Comparison of ENCODE assay signal across 8 cellular contexts in genomic region chr10:102775201-102775972, GRCh38. TPM values are rescaled to one million over a fixed set of nuclear protein-coding genes. Genes with fewer than 3 reads are reported as not detected.
DNase-seq lines count a peak whose midpoint lies in the region; ATAC-seq and TF ChIP-seq lines count a peak whose summit lies in the region.

No MANE protein-coding gene starts in this region.

- H3K4me1 ChIP-seq in ES-I3 (ENCODE audit: insufficient read depth, low read length) (peaks cover 41% of the 10 kb centered on the region), ascending aorta (peaks cover 26 to 67% of the 10 kb centered on the region in 2 donors)

- DNase-seq in ascending aorta (ENCODE audit: low spot score in 2 of 2) (peak; percentile 48 to 94), iris pigment epithelial cell (ENCODE audit: low read depth) (peak; percentile 58), sciatic nerve (ENCODE audit: low spot score) (peak; percentile 81), DMS153 treated with DMSO at 0.1 percent for 48 hours (lab: John Stamatoyannopoulos, UW; ENCODE audit: unreplicated experiment) (no peak), NCI-H82 treated with DMSO at 0.1 percent for 48 hours (lab: John Stamatoyannopoulos, UW; ENCODE audit: unreplicated experiment) (no peak)

- H3K27me3 ChIP-seq in ascending aorta = no peaks in the 10 kb centered on the region

- H3K4me3 ChIP-seq in ascending aorta = peak overlapping the region; percentile 42 to 63

- H3K36me3 ChIP-seq in ES-I3 (ENCODE audit: insufficient read depth, low read length) (0 out of 2 replicates have a peak, but pooled peaks cover 4% of the 10 kb centered on the region), ascending aorta (no peaks in the 10 kb centered on the region)

- H3K27ac ChIP-seq in ascending aorta = peak overlapping the region; percentile 92 to 95

- ATAC-seq in sciatic nerve = peak; percentile 80
- no peak for ATAC-seq in GM18870 (IDR thresholded peaks at IDR 0.05; ENCODE audit: unreplicated experiment)
- ATAC-seq in HG02763 (IDR thresholded peaks at IDR 0.05; ENCODE audit: unreplicated experiment) = no peak

- H3K9me3 ChIP-seq in ES-I3 (ENCODE audit: control insufficient read depth, insufficient read depth, low read length) = no peaks in the 10 kb centered on the region
- no peaks in the 10 kb centered on the region for H3K9me3 ChIP-seq in ascending aorta

- peak overlapping the region; percentile 39; the same call in 1 of the 2 replicates for H3K9ac ChIP-seq in ES-I3 (ENCODE audit: low read depth, low read length)

- no peak for TF ChIP-seq CTCF in ascending aorta (IDR thresholded peaks at IDR 0.05)

- intact Hi-C loops in ascending aorta (cut with DNase I) (loop anchor here (2.0 kb wide), 1 partner anchor 23 kb away; no protein-coding TSS in a partner anchor), sciatic nerve (cut with DNase I) (no loop called here)

RNA-seq across cellular contexts. Expression of gene WBP1L, which starts 31.6 kb away (rescaled TPM):
- total RNA-seq in ascending aorta (107 TPM), sciatic nerve (66.2 TPM)

Comparison
In these comparisons a context has a peak if more than half of its experiments do, and no peak if none do; other contexts are left out.
1. DNase-seq: peak in ascending aorta (2 of 2), iris pigment epithelial cell (single experiment) and sciatic nerve (single experiment); none in DMS153 treated with DMSO at 0.1 percent for 48 hours (single experiment) and NCI-H82 treated with DMSO at 0.1 percent for 48 hours (single experiment).